8 cellular contexts compared by ENCODE assay signal in the genomic region with DNA sequence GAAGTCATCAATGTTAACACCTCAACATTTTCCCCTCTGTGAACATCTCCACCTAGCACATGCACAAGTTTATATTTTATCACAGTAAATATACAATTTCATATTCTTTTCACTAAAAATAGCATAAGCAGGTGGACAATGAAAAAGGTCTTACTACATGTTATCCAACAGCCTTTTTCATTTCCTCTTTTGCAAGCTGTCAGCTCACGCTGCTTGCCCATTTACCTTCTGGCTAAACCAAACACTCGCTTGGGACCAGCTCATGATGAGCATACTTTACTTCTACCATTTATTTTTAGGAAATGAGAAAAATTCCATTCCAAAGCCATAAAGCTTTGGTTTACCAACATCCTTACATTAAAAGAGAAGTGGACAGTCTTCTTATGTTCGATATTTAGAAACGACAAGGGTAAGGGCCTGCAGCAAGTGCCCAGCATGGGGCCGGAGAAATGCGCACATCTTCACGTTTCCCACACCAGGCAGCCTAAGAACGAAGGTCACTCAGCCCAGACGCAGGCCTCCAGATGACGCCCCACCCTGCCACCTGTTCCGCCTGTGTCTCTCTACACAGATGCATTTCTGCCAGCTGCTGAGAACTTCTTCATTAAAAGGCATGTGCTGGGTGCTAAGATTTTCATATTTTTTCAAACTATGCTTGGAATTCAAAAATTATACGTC. TPM values are rescaled to one million over a fixed set of nuclear protein-coding genes. Genes with fewer than 3 reads are reported as not detected.
DNase-seq lines count a peak whose midpoint lies in the region; ATAC-seq, FAIRE-seq and TF ChIP-seq lines count a peak whose summit lies in the region.

No MANE protein-coding gene starts in this region.

- intact Hi-C loops in pancreas (cut with DNase I) = no loop called here

- DNase-seq in activated CD4-positive, alpha-beta memory T cell treated with anti-CD3 and anti-CD28 coated beads, Interleukin-2, amount 10 ng/mL, durations not matched to agents 7 days and 5 days = no peak
- DNase-seq in pancreas (no peak), HEK293T (ENCODE audit: extremely low spot score) (no peak), AG20443 (ENCODE audit: low spot score) (no peak), KBM-7 (no peak)

- H3K9me3 ChIP-seq in pancreas = no peaks in the 10 kb centered on the region

- no peaks in the 10 kb centered on the region for H3K9me3 Mint-ChIP-seq in activated CD4-positive, alpha-beta memory T cell treated with anti-CD3 and anti-CD28 coated beads, Interleukin-2, amount 10 ng/mL, durations not matched to agents 7 days and 5 days

- POLR2A ChIA-PET in activated CD4-positive, alpha-beta memory T cell treated with anti-CD3 and anti-CD28 coated beads, Interleukin-2, amount 10 ng/mL, durations not matched to agents 7 days and 5 days (lab: Charles Lee) = no interaction called here
- POLR2A ChIA-PET in HEK293T (lab: Yijun Ruan, JAX) = no interaction called here

- CTCF ChIA-PET in activated CD4-positive, alpha-beta memory T cell treated with anti-CD3 and anti-CD28 coated beads, Interleukin-2, amount 10 ng/mL, durations not matched to agents 7 days and 5 days (lab: Charles Lee) = interaction anchor here (1.1 kb wide), 1 partner anchor 150 kb away, joined by 3 read pairs; no protein-coding TSS in a partner anchor
- CTCF ChIA-PET in HEK293T (lab: Yijun Ruan, JAX) = no interaction called here

- no peaks in the 10 kb centered on the region for H3K27me3 ChIP-seq in pancreas

- TF ChIP-seq CTCF in pancreas (IDR thresholded peaks at IDR 0.05) = no peak

- H3K4me3 ChIP-seq in pancreas = no peak overlapping the region

- peaks cover 0 to 21% (median 0%) of the 10 kb centered on the region in 3 donors for H3K4me1 ChIP-seq in pancreas

- no peak for FAIRE-seq in pancreas (lab: Jason Lieb, UNC)

- 51 to 52% methylated on average over 12 of the region's 12 CpGs for WGBS in pancreas, 2 donors

- H3K4me1 Mint-ChIP-seq in activated CD4-positive, alpha-beta memory T cell treated with anti-CD3 and anti-CD28 coated beads, Interleukin-2, amount 10 ng/mL, durations not matched to agents 7 days and 5 days = peaks cover 66% of the 10 kb centered on the region

- H3K36me3 ChIP-seq in pancreas = peaks cover 0 to 78% (median 32%) of the 10 kb centered on the region in 3 donors

- ATAC-seq in GM19023 (IDR thresholded peaks at IDR 0.05; ENCODE audit: unreplicated experiment) = peak; percentile 55
- ATAC-seq in HG02973 (IDR thresholded peaks at IDR 0.05; ENCODE audit: unreplicated experiment) = peak; percentile 42
- peak; percentile 57 to 76 (median 63) for ATAC-seq in pancreas
- ATAC-seq in HG03439 (IDR thresholded peaks at IDR 0.05; ENCODE audit: unreplicated experiment) = no peak

- no peak overlapping the region for H3K4me3 Mint-ChIP-seq in activated CD4-positive, alpha-beta memory T cell treated with anti-CD3 and anti-CD28 coated beads, Interleukin-2, amount 10 ng/mL, durations not matched to agents 7 days and 5 days

- H3K36me3 Mint-ChIP-seq in activated CD4-positive, alpha-beta memory T cell treated with anti-CD3 and anti-CD28 coated beads, Interleukin-2, amount 10 ng/mL, durations not matched to agents 7 days and 5 days (ENCODE audit: low read depth) = peaks cover 83% of the 10 kb centered on the region

- peak overlapping the region; percentile 82 for H3K27ac Mint-ChIP-seq in activated CD4-positive, alpha-beta memory T cell treated with anti-CD3 and anti-CD28 coated beads, Interleukin-2, amount 10 ng/mL, durations not matched to agents 7 days and 5 days

- in situ Hi-C loops in KBM-7 (cut with MboI; ENCODE audit: low pct_unique_long_range_greater_than_20kb, low sequenced_read_pairs) = loop anchor here (25.0 kb wide), 1 partner anchor 720 kb away; no protein-coding TSS in a partner anchor

- H3K27me3 Mint-ChIP-seq in activated CD4-positive, alpha-beta memory T cell treated with anti-CD3 and anti-CD28 coated beads, Interleukin-2, amount 10 ng/mL, durations not matched to agents 7 days and 5 days = no peaks in the 10 kb centered on the region

- peak overlapping the region in 2 of 4 donors; percentile 8 to 41 for H3K27ac ChIP-seq in pancreas

TF ChIP-seq in HEK293T, 16 proteins besides CTCF, POLR2A, EP300 and RAD21:
- no peak for TF ChIP-seq NFRKB (IDR thresholded peaks at IDR 0.05)
- no peak for TF ChIP-seq BHLHE40 (IDR thresholded peaks at IDR 0.05; ENCODE audit: borderline replicate concordance)
- no peak for TF ChIP-seq CTBP1 (IDR thresholded peaks at IDR 0.05; ENCODE audit: borderline replicate concordance)
- TF ChIP-seq LEF1 (IDR thresholded peaks at IDR 0.05; ENCODE audit: borderline replicate concordance) = no peak
- TF ChIP-seq, protein P1, sequence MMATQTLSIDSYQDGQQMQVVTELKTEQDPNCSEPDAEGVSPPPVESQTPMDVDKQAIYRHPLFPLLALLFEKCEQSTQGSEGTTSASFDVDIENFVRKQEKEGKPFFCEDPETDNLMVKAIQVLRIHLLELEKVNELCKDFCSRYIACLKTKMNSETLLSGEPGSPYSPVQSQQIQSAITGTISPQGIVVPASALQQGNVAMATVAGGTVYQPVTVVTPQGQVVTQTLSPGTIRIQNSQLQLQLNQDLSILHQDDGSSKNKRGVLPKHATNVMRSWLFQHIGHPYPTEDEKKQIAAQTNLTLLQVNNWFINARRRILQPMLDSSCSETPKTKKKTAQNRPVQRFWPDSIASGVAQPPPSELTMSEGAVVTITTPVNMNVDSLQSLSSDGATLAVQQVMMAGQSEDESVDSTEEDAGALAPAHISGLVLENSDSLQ (IDR thresholded peaks at IDR 0.05) = no peak
- TF ChIP-seq ELF4 (IDR thresholded peaks at IDR 0.05) = no peak
TF ChIP-seq in HEK293T: peak in this region for 0.

RNA-seq across cellular contexts. Expression of a gene that starts 13.9 kb away (rescaled TPM):
- total RNA-seq in activated CD4-positive, alpha-beta memory T cell treated with anti-CD3 and anti-CD28 coated beads, Interleukin-2, amount 10 ng/mL, durations not matched to agents 7 days and 5 days = 1 to 10 TPM; 6.2 to 7.3 TPM
- 10 to 100 TPM in 1 of 6 donors, 1 to 10 TPM in 5; 3.9 to 10.6 (median 4.5) TPM for total RNA-seq in pancreas
- 1 to 10 TPM; 4.0 to 4.6 TPM for polyA plus RNA-seq in pancreas
